ENCODE assay signal across 25 cellular contexts in the genomic region with DNA sequence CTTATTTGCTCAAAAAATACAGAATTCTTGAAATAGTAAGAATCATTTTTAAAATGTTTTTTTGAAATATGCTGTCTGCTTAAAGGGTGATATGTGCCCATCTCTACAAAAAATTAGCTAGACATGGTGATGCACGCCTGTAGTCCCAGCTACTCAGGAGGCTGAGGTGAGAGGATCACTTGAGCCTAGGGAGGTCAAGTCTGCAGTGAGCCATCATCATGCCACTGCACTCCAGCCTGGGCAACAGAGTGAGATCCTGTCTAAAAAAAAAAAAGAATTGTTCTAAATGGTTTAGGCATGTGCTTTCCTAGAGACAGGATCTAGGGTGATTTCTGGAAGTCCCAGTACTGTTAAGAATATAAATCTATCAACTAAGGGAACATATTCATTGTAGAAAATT.
DNase-seq lines count a peak whose midpoint lies in the region; ATAC-seq, FAIRE-seq and TF ChIP-seq lines count a peak whose summit lies in the region.
"Had no signal": no experiment of that assay in that cellular context is flagged by ENCODE, and none has a peak within 500 bp of the region (broad histone marks: within the 10 kb centered on the region; RNA-seq: fewer than 3 reads in every experiment).

No MANE protein-coding gene starts in this region.

- TF ChIP-seq CTCF in K562 (IDR thresholded peaks at IDR 0.05 in 2 of 3, conservative IDR thresholded peaks at IDR 0.05 in 1 of 3; ENCODE audit: insufficient read depth in 2 of 3, low read depth in 1 of 3, low read length in 3 of 3) (no peak), sigmoid colon (IDR thresholded peaks at IDR 0.05) (no peak)

- H3K27me3 ChIP-seq in K562 (ENCODE audit: control insufficient read depth in 2 of 2, insufficient read depth in 2 of 2, low read length in 2 of 2) (no peaks in the 10 kb centered on the region), sigmoid colon (no peaks in the 10 kb centered on the region)
- H3K27me3 ChIP-seq: left lung, SJSA1, spleen, testis had no signal

- no peak for FAIRE-seq in K562 (lab: Jason Lieb, UNC)

- no TSS peak for BruUV-seq in K562 (replicated peaks; lab: Mats Ljungman, UMichigan)

- H4K20me1 ChIP-seq in K562 (replicated peaks; ENCODE audit: control insufficient read depth, insufficient read depth, low read length), result no peaks in the 10 kb centered on the region

- H3K4me1 ChIP-seq in K562 (replicated peaks in 1 of 2; ENCODE audit: control insufficient read depth in 2 of 2, insufficient read depth in 2 of 2, low read length in 2 of 2), result no peaks in the 10 kb centered on the region; a peak in 1 of 5 replicates
- H3K4me1 ChIP-seq in sigmoid colon, result no peaks in the 10 kb centered on the region
- H3K4me1 ChIP-seq: SJSA1, testis had no signal

- no peak for DNase-seq in K562 (ENCODE audit: extremely low read depth in 1 of 4, low spot score in 3 of 4)
- DNase-seq in NCI-H774 (lab: John Stamatoyannopoulos, UW), result no peak
- no peak for DNase-seq in sigmoid colon
- no peak for DNase-seq in activated CD8-positive, alpha-beta memory T cell treated with anti-CD3 and anti-CD28 coated beads, Interleukin-2, amount 50 U/mL, for 48 hours
- DNase-seq in activated CD4-positive, alpha-beta T cell treated with anti-CD3 and anti-CD28 coated beads, Interleukin-2, amount 50 U/mL, for 1 hour, result no peak
- DNase-seq: activated CD4-positive, alpha-beta memory T cell treated with anti-CD3 and anti-CD28 coated beads for 36 hours; activated naive CD4-positive, alpha-beta T cell treated with anti-CD3 and anti-CD28 coated beads for 36 hours; activated T-cell treated with anti-CD3 and anti-CD28 coated beads, Interleukin-2, amount 50 U/mL, for 1 hour; anterior cingulate cortex; CD4-positive, CD25-positive, alpha-beta regulatory T cell; DMS 273 treated with DMSO at 0.1 percent for 48 hours; effector memory CD4-positive, alpha-beta T cell; glutamatergic neuron; left lung; NCI-H187; NCI-H2227 treated with DMSO at 0.1 percent for 48 hours; spleen; T-helper 17 cell; testis; WERI-Rb-1 had no signal

- intact Hi-C loops in K562 (cut with micrococcal nuclease), result no loop called here
- intact Hi-C loops in sigmoid colon (cut with DNase I), result no loop called here

- peak overlapping the region; percentile 89 for H2AFZ ChIP-seq in K562 (ENCODE audit: low read depth, low read length)

- no peaks in the 10 kb centered on the region for H3K9me1 ChIP-seq in K562 (ENCODE audit: control insufficient read depth, insufficient read depth, low read length)

- H3K27ac ChIP-seq in K562 (ENCODE audit: extremely low read depth, low read depth, low read length), result no peak overlapping the region
- H3K27ac ChIP-seq in sigmoid colon, result no peak overlapping the region
- H3K27ac ChIP-seq: SJSA1, testis, WERI-Rb-1 had no signal

- H3K9ac ChIP-seq in K562 (ENCODE audit: insufficient read depth in 1 of 2, low read depth in 2 of 2, low read length in 2 of 2), result no peak overlapping the region

- in situ Hi-C loops in K562 (cut with MboI), result no loop called here

- TF ChIP-seq EP300 in K562 (IDR thresholded peaks at IDR 0.05; ENCODE audit: low read length), result no peak
- no peak for TF ChIP-seq EP300 in sigmoid colon (IDR thresholded peaks at IDR 0.05)

- no peak for TF ChIP-seq RAD21 in K562 (CRISPR knock-in tag; conservative IDR thresholded peaks at IDR 0.05 in 1 of 2, IDR thresholded peaks at IDR 0.05 in 1 of 2)

- H3K9me3 ChIP-seq in K562 (replicated peaks; ENCODE audit: control insufficient read depth, insufficient read depth, low read depth, low read length) (0 out of 2 replicates have a peak, but pooled peaks cover 2% of the 10 kb centered on the region), sigmoid colon (peaks cover 0 to 2% (median 0%) of the 10 kb centered on the region in 4 donors)
- H3K9me3 ChIP-seq: SJSA1, testis had no signal

- H3K4me3 ChIP-seq in K562, result no peak overlapping the region
- H3K4me3 ChIP-seq in sigmoid colon, result no peak overlapping the region
- H3K4me3 ChIP-seq: left lung, SJSA1, spleen, testis had no signal

- POLR2A ChIA-PET in K562 (lab: Yijun Ruan, JAX), result no interaction called here

- no peaks in the 10 kb centered on the region for H3K79me2 ChIP-seq in K562 (ENCODE audit: control insufficient read depth, insufficient read depth, low read length)

- ATAC-seq in GM18858 (IDR thresholded peaks at IDR 0.05; ENCODE audit: unreplicated experiment) (peak; percentile 19), GM21390 (IDR thresholded peaks at IDR 0.05; ENCODE audit: unreplicated experiment) (peak; percentile 22), HG03175 (IDR thresholded peaks at IDR 0.05; ENCODE audit: unreplicated experiment) (peak; percentile 13), K562 (no peak)
- ATAC-seq: left lung, Panc1, T-helper 17 cell had no signal

- WGBS in K562 (ENCODE audit: insufficient coverage, low coverage, missing lambda C conversion rate), result no CpG with 5 or more reads among the region's 1 CpG
- WGBS in sigmoid colon, 2 donors, result 98 to 99% methylated on average over 1 of the region's 1 CpG

- CTCF ChIA-PET in K562 (lab: Yijun Ruan, JAX; ENCODE audit: low intra/inter-chr PET ratio), result no interaction called here

- TF ChIP-seq POLR2A in K562 (conservative IDR thresholded peaks at IDR 0.05) (no peak), sigmoid colon (IDR thresholded peaks at IDR 0.05) (no peak)

- no peak overlapping the region for H3K4me2 ChIP-seq in K562 (ENCODE audit: insufficient read depth, low read length)

- no peaks in the 10 kb centered on the region for H3K36me3 ChIP-seq in K562 (ENCODE audit: control insufficient read depth, insufficient read depth, low read length)
- H3K36me3 ChIP-seq in sigmoid colon, result no peaks in the 10 kb centered on the region
- H3K36me3 ChIP-seq: left lung, SJSA1, spleen, WERI-Rb-1 had no signal

TF ChIP-seq in K562, 482 proteins besides CTCF, POLR2A, EP300 and RAD21:
- no peak for TF ChIP-seq NCOA1 (IDR thresholded peaks at IDR 0.05; ENCODE audit: low read depth)
